1 cellular context compared by ENCODE assay signal in the genomic region with DNA sequence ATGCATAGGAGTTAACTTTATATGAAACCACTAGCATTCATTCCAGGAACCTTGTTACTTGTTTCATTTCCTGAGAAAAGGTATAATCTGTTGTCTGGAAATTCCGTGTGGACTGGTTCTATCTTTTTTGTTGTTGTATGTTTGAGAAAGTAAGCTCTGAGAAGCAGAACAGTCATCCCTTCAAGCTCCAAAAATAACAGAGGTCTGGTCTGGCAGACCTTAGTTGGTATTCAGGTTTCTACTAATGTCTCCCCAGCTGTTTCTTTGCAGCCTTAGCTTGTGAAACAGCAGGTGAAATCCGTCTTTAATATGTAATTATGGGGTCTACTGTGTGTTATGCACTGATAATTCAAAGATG.
TF ChIP-seq lines count a peak whose summit lies in the region.

No MANE protein-coding gene starts in this region.

TF ChIP-seq in GM12878, 131 proteins besides CTCF, POLR2A, EP300 and RAD21 (continues in another document):
- peak; percentile 79 for TF ChIP-seq MEF2A (IDR thresholded peaks at IDR 0.05; ENCODE audit: insufficient read depth, low read depth, low read length)
- TF ChIP-seq ZSCAN29 (IDR thresholded peaks at IDR 0.05), result no peak
- no peak for TF ChIP-seq MYB (IDR thresholded peaks at IDR 0.05; ENCODE audit: borderline replicate concordance, low read depth, low read length)
- TF ChIP-seq FOS (IDR thresholded peaks at IDR 0.05; ENCODE audit: borderline replicate concordance, extremely low read depth, insufficient read length), result no peak
- TF ChIP-seq SREBF1 (IDR thresholded peaks at IDR 0.05; ENCODE audit: low read length), result no peak
- TF ChIP-seq HCFC1 (IDR thresholded peaks at IDR 0.05; ENCODE audit: low read length), result no peak
- TF ChIP-seq DPF2 (IDR thresholded peaks at IDR 0.05), result no peak
- TF ChIP-seq BCL3 (IDR thresholded peaks at IDR 0.05; ENCODE audit: borderline replicate concordance, insufficient read depth, low read depth, low read length, poor library complexity, severe bottlenecking), result peak; percentile 61
- TF ChIP-seq, protein P1, sequence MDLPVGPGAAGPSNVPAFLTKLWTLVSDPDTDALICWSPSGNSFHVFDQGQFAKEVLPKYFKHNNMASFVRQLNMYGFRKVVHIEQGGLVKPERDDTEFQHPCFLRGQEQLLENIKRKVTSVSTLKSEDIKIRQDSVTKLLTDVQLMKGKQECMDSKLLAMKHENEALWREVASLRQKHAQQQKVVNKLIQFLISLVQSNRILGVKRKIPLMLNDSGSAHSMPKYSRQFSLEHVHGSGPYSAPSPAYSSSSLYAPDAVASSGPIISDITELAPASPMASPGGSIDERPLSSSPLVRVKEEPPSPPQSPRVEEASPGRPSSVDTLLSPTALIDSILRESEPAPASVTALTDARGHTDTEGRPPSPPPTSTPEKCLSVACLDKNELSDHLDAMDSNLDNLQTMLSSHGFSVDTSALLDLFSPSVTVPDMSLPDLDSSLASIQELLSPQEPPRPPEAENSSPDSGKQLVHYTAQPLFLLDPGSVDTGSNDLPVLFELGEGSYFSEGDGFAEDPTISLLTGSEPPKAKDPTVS (IDR thresholded peaks at IDR 0.05; ENCODE audit: low read depth, low read length), result no peak
- no peak for TF ChIP-seq YBX1 (IDR thresholded peaks at IDR 0.05)
- no peak for TF ChIP-seq EZH2 (IDR thresholded peaks at IDR 0.05; ENCODE audit: borderline replicate concordance, control insufficient read depth, low read depth, low read length)
- TF ChIP-seq RCOR1 (conservative IDR thresholded peaks at IDR 0.05; ENCODE audit: low read depth, low read length), result no peak
- TF ChIP-seq MYC (IDR thresholded peaks at IDR 0.05; ENCODE audit: insufficient read depth, insufficient read length, insufficient replicate concordance, low read length, severe bottlenecking), result no peak
- TF ChIP-seq RB1 (IDR thresholded peaks at IDR 0.05; ENCODE audit: borderline replicate concordance), result no peak
- TF ChIP-seq ZBTB40 (IDR thresholded peaks at IDR 0.05; ENCODE audit: borderline replicate concordance), result no peak
- TF ChIP-seq BACH1 (IDR thresholded peaks at IDR 0.05; ENCODE audit: borderline replicate concordance), result no peak
- no peak for TF ChIP-seq CHD2 (IDR thresholded peaks at IDR 0.05; ENCODE audit: borderline replicate concordance, low read depth, low read length)
- no peak for TF ChIP-seq STAT1 (conservative IDR thresholded peaks at IDR 0.05)
- TF ChIP-seq, protein P2, sequence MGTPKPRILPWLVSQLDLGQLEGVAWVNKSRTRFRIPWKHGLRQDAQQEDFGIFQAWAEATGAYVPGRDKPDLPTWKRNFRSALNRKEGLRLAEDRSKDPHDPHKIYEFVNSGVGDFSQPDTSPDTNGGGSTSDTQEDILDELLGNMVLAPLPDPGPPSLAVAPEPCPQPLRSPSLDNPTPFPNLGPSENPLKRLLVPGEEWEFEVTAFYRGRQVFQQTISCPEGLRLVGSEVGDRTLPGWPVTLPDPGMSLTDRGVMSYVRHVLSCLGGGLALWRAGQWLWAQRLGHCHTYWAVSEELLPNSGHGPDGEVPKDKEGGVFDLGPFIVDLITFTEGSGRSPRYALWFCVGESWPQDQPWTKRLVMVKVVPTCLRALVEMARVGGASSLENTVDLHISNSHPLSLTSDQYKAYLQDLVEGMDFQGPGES (IDR thresholded peaks at IDR 0.05), result no peak
- TF ChIP-seq, protein P3, sequence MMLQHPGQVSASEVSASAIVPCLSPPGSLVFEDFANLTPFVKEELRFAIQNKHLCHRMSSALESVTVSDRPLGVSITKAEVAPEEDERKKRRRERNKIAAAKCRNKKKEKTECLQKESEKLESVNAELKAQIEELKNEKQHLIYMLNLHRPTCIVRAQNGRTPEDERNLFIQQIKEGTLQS (IDR thresholded peaks at IDR 0.05; ENCODE audit: borderline replicate concordance, extremely low read depth, low read depth, low read length), result no peak
- TF ChIP-seq HDGF (IDR thresholded peaks at IDR 0.05), result no peak
- TF ChIP-seq TCF7 (IDR thresholded peaks at IDR 0.05; ENCODE audit: borderline replicate concordance), result no peak
- TF ChIP-seq FOXM1 (IDR thresholded peaks at IDR 0.05; ENCODE audit: low read depth, low read length), result peak; percentile 84; the same call in 1 of the 2 replicates
- TF ChIP-seq JUND (IDR thresholded peaks at IDR 0.05; ENCODE audit: low read depth, low read length), result no peak
- TF ChIP-seq ZBTB33 (IDR thresholded peaks at IDR 0.05), result no peak
- peak; percentile 79 for TF ChIP-seq NFIC (IDR thresholded peaks at IDR 0.05; ENCODE audit: low read depth, low read length)
- TF ChIP-seq SPI1 (IDR thresholded peaks at IDR 0.05; ENCODE audit: borderline replicate concordance, insufficient read depth, low read depth, low read length), result no peak
- TF ChIP-seq SRF (IDR thresholded peaks at IDR 0.05; ENCODE audit: low read depth in 2 of 2, low read length in 2 of 2), result no peak
- TF ChIP-seq HDAC2 (IDR thresholded peaks at IDR 0.05), result no peak
- TF ChIP-seq MTA2 (IDR thresholded peaks at IDR 0.05; ENCODE audit: low read depth), result no peak
- TF ChIP-seq REST (IDR thresholded peaks at IDR 0.05; ENCODE audit: low read depth, low read length), result no peak
- no peak for TF ChIP-seq NBN (IDR thresholded peaks at IDR 0.05)
- TF ChIP-seq MLLT1 (IDR thresholded peaks at IDR 0.05), result no peak
- peak; percentile 72 for TF ChIP-seq ATF2 (IDR thresholded peaks at IDR 0.05; ENCODE audit: low read length)
- TF ChIP-seq FOXK2 (IDR thresholded peaks at IDR 0.05), result no peak
- TF ChIP-seq SREBF2 (IDR thresholded peaks at IDR 0.05; ENCODE audit: low read length), result no peak
- TF ChIP-seq SP1 (IDR thresholded peaks at IDR 0.05; ENCODE audit: low read depth, low read length), result no peak
- 0 out of 2 replicates have a peak, but pooled peaks have one; percentile 1 for TF ChIP-seq RUNX3 (IDR thresholded peaks at IDR 0.05; ENCODE audit: low read length)
- TF ChIP-seq, protein P4, sequence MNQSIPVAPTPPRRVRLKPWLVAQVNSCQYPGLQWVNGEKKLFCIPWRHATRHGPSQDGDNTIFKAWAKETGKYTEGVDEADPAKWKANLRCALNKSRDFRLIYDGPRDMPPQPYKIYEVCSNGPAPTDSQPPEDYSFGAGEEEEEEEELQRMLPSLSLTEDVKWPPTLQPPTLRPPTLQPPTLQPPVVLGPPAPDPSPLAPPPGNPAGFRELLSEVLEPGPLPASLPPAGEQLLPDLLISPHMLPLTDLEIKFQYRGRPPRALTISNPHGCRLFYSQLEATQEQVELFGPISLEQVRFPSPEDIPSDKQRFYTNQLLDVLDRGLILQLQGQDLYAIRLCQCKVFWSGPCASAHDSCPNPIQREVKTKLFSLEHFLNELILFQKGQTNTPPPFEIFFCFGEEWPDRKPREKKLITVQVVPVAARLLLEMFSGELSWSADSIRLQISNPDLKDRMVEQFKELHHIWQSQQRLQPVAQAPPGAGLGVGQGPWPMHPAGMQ (IDR thresholded peaks at IDR 0.05; ENCODE audit: borderline replicate concordance), result no peak
- TF ChIP-seq YY1 (IDR thresholded peaks at IDR 0.05; ENCODE audit: low read depth, low read length), result no peak
- TF ChIP-seq NFYA (IDR thresholded peaks at IDR 0.05; ENCODE audit: borderline replicate concordance, low read depth, low read length), result no peak
